8 cellular contexts compared by ENCODE assay signal in genomic region chr3:89108154-89108553, GRCh38. TPM values are rescaled to one million over a fixed set of nuclear protein-coding genes. Genes with fewer than 3 reads are reported as not detected.
DNase-seq lines count a peak whose midpoint lies in the region; ATAC-seq and TF ChIP-seq lines count a peak whose summit lies in the region.
"Had no signal": no experiment of that assay in that cellular context is flagged by ENCODE, and none has a peak within 500 bp of the region (broad histone marks: within the 10 kb centered on the region; RNA-seq: fewer than 3 reads in every experiment).

No MANE protein-coding gene starts in this region.

- H2AFZ ChIP-seq in GM23248, result peak overlapping the region; percentile 79; the same call in 1 of the 2 replicates

- H3K9me3 ChIP-seq in GM23248 (ENCODE audit: low read depth) (no peaks in the 10 kb centered on the region), skeletal muscle satellite cell (replicated peaks; ENCODE audit: low read length) (no peaks in the 10 kb centered on the region)

- no peaks in the 10 kb centered on the region for H3K79me2 ChIP-seq in GM23248 (ENCODE audit: insufficient read depth)

- TF ChIP-seq CTCF in glutamatergic neuron (IDR thresholded peaks at IDR 0.05; ENCODE audit: partially characterized antibody, unreplicated experiment) (no peak), lower leg skin (IDR thresholded peaks at IDR 0.05) (no peak), omental fat pad (IDR thresholded peaks at IDR 0.05) (no peak)

- no peaks in the 10 kb centered on the region for H3K27me3 Mint-ChIP-seq in glutamatergic neuron (ENCODE audit: unreplicated experiment)

- H3K4me1 ChIP-seq in GM23248 (ENCODE audit: insufficient read depth) (no peaks in the 10 kb centered on the region), skeletal muscle satellite cell (ENCODE audit: control insufficient read depth, insufficient read depth, low read length) (no peaks in the 10 kb centered on the region)

- peak overlapping the region; percentile 14 for H3K27ac Mint-ChIP-seq in glutamatergic neuron (ENCODE audit: unreplicated experiment)

- H4K20me1 ChIP-seq in GM23248 (ENCODE audit: insufficient read depth), result no peaks in the 10 kb centered on the region

- no peaks in the 10 kb centered on the region for H3K36me3 Mint-ChIP-seq in glutamatergic neuron (ENCODE audit: unreplicated experiment)

- H3K27me3 ChIP-seq in GM23248 (replicated peaks; ENCODE audit: insufficient read depth), result peaks cover 42% of the 10 kb centered on the region
- H3K27me3 ChIP-seq in skeletal muscle satellite cell (ENCODE audit: control insufficient read depth, insufficient read depth, low read length), result peaks cover 33% of the 10 kb centered on the region

- intact Hi-C loops in lower leg skin (cut with DNase I; ENCODE audit: low total_unique reads), result no loop called here

- peaks cover 5% of the 10 kb centered on the region for H3K4me1 Mint-ChIP-seq in glutamatergic neuron (ENCODE audit: low read depth, unreplicated experiment)

- H3K36me3 ChIP-seq in GM23248 (ENCODE audit: low read depth), result no peaks in the 10 kb centered on the region
- no peaks in the 10 kb centered on the region for H3K36me3 ChIP-seq in skeletal muscle satellite cell (ENCODE audit: insufficient read depth, low read length)

- 47 to 50% methylated on average over 6 of the region's 6 CpGs for WGBS in GM23248 (ENCODE audit: low coverage in 1 of 2, low lambda C conversion rate in 2 of 2, missing lambda C conversion rate in 2 of 2), 2 experiments
- WGBS in lower leg skin, 2 donors, result 31 to 32% methylated on average over 6 of the region's 6 CpGs

- H3K4me3 ChIP-seq in GM23248 (peak overlapping the region; percentile 71; the same call in 1 of the 2 replicates), skeletal muscle satellite cell (ENCODE audit: low read length) (no peak overlapping the region), lower leg skin (ENCODE audit: low read depth, poor library complexity, severe bottlenecking) (no peak overlapping the region)

- peak overlapping the region; percentile 96 for H3K4me2 ChIP-seq in GM23248 (ENCODE audit: unreplicated experiment)
- peak overlapping the region; percentile 89 for H3K4me2 ChIP-seq in skeletal muscle satellite cell (ENCODE audit: low read length)

- H3K27ac ChIP-seq in GM23248, result no peak overlapping the region

- DNase-seq in GM23248 (no peak), SHP77 (lab: John Stamatoyannopoulos, UW) (peak; percentile 30 to 35), glutamatergic neuron (no peak), lower leg skin (ENCODE audit: low spot score in 2 of 2) (no peak), omental fat pad (ENCODE audit: low spot score) (no peak)

- no peaks in the 10 kb centered on the region for H3K9me3 Mint-ChIP-seq in glutamatergic neuron (ENCODE audit: unreplicated experiment)
- H3K9me3 Mint-ChIP-seq: activated T-cell treated with anti-CD3 and anti-CD28 coated beads, Interleukin-2, amount 50 U/mL, for 4 hours had no signal

- H3K4me3 Mint-ChIP-seq in glutamatergic neuron (ENCODE audit: unreplicated experiment), result peak overlapping the region; percentile 91

- ATAC-seq in omental fat pad (ENCODE audit: low FRiP score) (no peak), GM19455 (IDR thresholded peaks at IDR 0.05; ENCODE audit: unreplicated experiment) (no peak)

- no peak for TF ChIP-seq POLR2A in lower leg skin (IDR thresholded peaks at IDR 0.05)

- in situ Hi-C loops in GM23248 (cut with MboI), result loop anchor here (10.0 kb wide), 1 partner anchor 883 kb away; no protein-coding TSS in a partner anchor

- H3K9me2 ChIP-seq in GM23248 (ENCODE audit: insufficient read depth), result no peaks in the 10 kb centered on the region

- no peak overlapping the region for H3K9ac ChIP-seq in GM23248
- no peak overlapping the region for H3K9ac ChIP-seq in skeletal muscle satellite cell (ENCODE audit: low read depth, low read length)

- H3F3A ChIP-seq in GM23248 (ENCODE audit: insufficient read depth), result no peaks in the 10 kb centered on the region

RNA-seq across cellular contexts. Expression of gene EPHA3, which starts 0.7 kb away (rescaled TPM):
- total RNA-seq in GM23248 (2014; rRNA removed; shearing (Covaris generic)), result under 0.01 TPM in 1 of 2 replicates, not detected in the other
- 0.05 TPM in 1 of 2 replicates, not detected in the other for polyA plus RNA-seq in GM23248 (2016; fragmentation: Nextera tagmentation; extraction: Ambion mirVana)
- total RNA-seq in glutamatergic neuron (ENCODE audit: unreplicated experiment) (9.9 TPM), lower leg skin (1 to 10 TPM in 2 of 4 donors, under 1 TPM in 2; 0.30 to 2.8 (median 1.0) TPM), omental fat pad (10 to 100 TPM in 1 of 4 donors, 1 to 10 TPM in 3; 2.8 to 15.3 (median 4.9) TPM)
- 1.5 and 3.5 TPM in 2 replicates for total RNA-seq in skeletal muscle satellite cell (2012; rRNA removed)
- total RNA-seq: activated T-cell treated with anti-CD3 and anti-CD28 coated beads, Interleukin-2, amount 50 U/mL, for 4 hours had no signal

Comparison
In these comparisons a context has a peak if more than half of its experiments do, and no peak if none do; other contexts are left out.
1. DNase-seq: peak in SHP77 (2 of 2); none in GM23248 (single experiment), glutamatergic neuron (single experiment), lower leg skin (0 of 2) and omental fat pad (single experiment).